ENCODE assay signal across 10 cellular contexts in genomic region chr11:122727101-122727929, GRCh38.
DNase-seq lines count a peak whose midpoint lies in the region; ATAC-seq, FAIRE-seq and TF ChIP-seq lines count a peak whose summit lies in the region.
"Had no signal": no experiment of that assay in that cellular context is flagged by ENCODE, and none has a peak within 500 bp of the region (broad histone marks: within the 10 kb centered on the region; RNA-seq: fewer than 3 reads in every experiment).

No MANE protein-coding gene starts in this region.

- peak overlapping the region; percentile 83 for H3K4me3 Mint-ChIP-seq in activated naive CD4-positive, alpha-beta T cell treated with anti-CD3 and anti-CD28 coated beads, Interleukin-2, amount 50 U/mL, for 24 hours
- H3K4me3 Mint-ChIP-seq in type B pancreatic cell, result no peak overlapping the region

- H3K4me2 ChIP-seq in parathyroid adenoma (ENCODE audit: low read length), result no peak overlapping the region

- peaks cover 3% of the 10 kb centered on the region for H3K36me3 Mint-ChIP-seq in activated naive CD4-positive, alpha-beta T cell treated with anti-CD3 and anti-CD28 coated beads, Interleukin-2, amount 50 U/mL, for 24 hours
- H3K36me3 Mint-ChIP-seq in type B pancreatic cell, result no peaks in the 10 kb centered on the region

- H3K27me3 ChIP-seq in left ventricle myocardium inferior (ENCODE audit: low read depth) (peaks cover 7% of the 10 kb centered on the region), parathyroid adenoma (ENCODE audit: control insufficient read depth, insufficient read depth, low read length) (no peaks in the 10 kb centered on the region), aorta (ENCODE audit: control insufficient read depth in 1 of 2, insufficient read depth in 2 of 2, low read length in 1 of 2) (no peaks in the 10 kb centered on the region)

- WGBS in aorta, 2 donors, result 46 to 53% methylated on average over 21 of the region's 21 CpGs

- H3K27ac Mint-ChIP-seq in activated naive CD4-positive, alpha-beta T cell treated with anti-CD3 and anti-CD28 coated beads, Interleukin-2, amount 50 U/mL, for 24 hours, result peak overlapping the region; percentile 97
- no peak overlapping the region for H3K27ac Mint-ChIP-seq in type B pancreatic cell

- H2AFZ ChIP-seq in parathyroid adenoma, result no peak overlapping the region

- intact Hi-C loops in left ventricle myocardium inferior (cut with micrococcal nuclease) (no loop called here), cardiac septum (cut with DNase I) (no loop called here), aorta (cut with DNase I) (no loop called here)

- TF ChIP-seq CTCF in left ventricle myocardium inferior (IDR thresholded peaks at IDR 0.05; ENCODE audit: borderline replicate concordance) (no peak), parathyroid adenoma (IDR thresholded peaks at IDR 0.05) (no peak), type B pancreatic cell (conservative IDR thresholded peaks at IDR 0.05) (no peak)

- H3K36me3 ChIP-seq in left ventricle myocardium inferior (no peaks in the 10 kb centered on the region), parathyroid adenoma (ENCODE audit: control insufficient read depth, insufficient read depth, low read length) (no peaks in the 10 kb centered on the region), aorta (ENCODE audit: control insufficient read depth in 1 of 2, insufficient read depth in 2 of 2, low read length in 1 of 2) (no peaks in the 10 kb centered on the region)

- H3K9me3 ChIP-seq in left ventricle myocardium inferior (replicated peaks) (no peaks in the 10 kb centered on the region), parathyroid adenoma (ENCODE audit: control insufficient read depth, low read length) (no peaks in the 10 kb centered on the region), aorta (ENCODE audit: control insufficient read depth, low read length) (no peaks in the 10 kb centered on the region)

- H3K4me3 ChIP-seq in left ventricle myocardium inferior (peak overlapping the region; percentile 38), parathyroid adenoma (ENCODE audit: low read depth, low read length) (no peak overlapping the region), aorta (ENCODE audit: low read length in 2 of 2) (no peak overlapping the region)
- H3K4me3 ChIP-seq: lung had no signal

- DNase-seq in left ventricle myocardium inferior (no peak), cardiac septum (ENCODE audit: low spot score) (no peak), type B pancreatic cell (ENCODE audit: extremely low spot score, unreplicated experiment) (no peak), aorta (no peak), RCC 7860 (ENCODE audit: low spot score) (no peak)

- H3K4me1 ChIP-seq in left ventricle myocardium inferior (peaks cover 25% of the 10 kb centered on the region), parathyroid adenoma (no peaks in the 10 kb centered on the region), aorta (ENCODE audit: control insufficient read depth in 1 of 2, insufficient read depth in 2 of 2, low read length in 2 of 2) (no peaks in the 10 kb centered on the region)

- no peaks in the 10 kb centered on the region for H3K27me3 Mint-ChIP-seq in activated naive CD4-positive, alpha-beta T cell treated with anti-CD3 and anti-CD28 coated beads, Interleukin-2, amount 50 U/mL, for 24 hours
- H3K27me3 Mint-ChIP-seq in type B pancreatic cell, result no peaks in the 10 kb centered on the region

- H3K27ac ChIP-seq in left ventricle myocardium inferior (replicated peaks) (peak overlapping the region; percentile 78), parathyroid adenoma (peak overlapping the region; percentile 56), aorta (ENCODE audit: low read depth in 1 of 2, low read length in 2 of 2) (no peak overlapping the region)

- no peak for FAIRE-seq in RCC 7860 (lab: Jason Lieb, UNC)
- FAIRE-seq: TTC549 had no signal

- H3K79me2 ChIP-seq in parathyroid adenoma, result no peaks in the 10 kb centered on the region

- no peaks in the 10 kb centered on the region for H3K9me3 Mint-ChIP-seq in activated naive CD4-positive, alpha-beta T cell treated with anti-CD3 and anti-CD28 coated beads, Interleukin-2, amount 50 U/mL, for 24 hours
- peaks cover 5% of the 10 kb centered on the region for H3K9me3 Mint-ChIP-seq in type B pancreatic cell

- peak; percentile 71 for ATAC-seq in HG03439 (IDR thresholded peaks at IDR 0.05; ENCODE audit: unreplicated experiment)
- ATAC-seq in aorta (ENCODE audit: low FRiP score), result no peak

- peaks cover 74% of the 10 kb centered on the region for H3K4me1 Mint-ChIP-seq in activated naive CD4-positive, alpha-beta T cell treated with anti-CD3 and anti-CD28 coated beads, Interleukin-2, amount 50 U/mL, for 24 hours
- peaks cover 33% of the 10 kb centered on the region for H3K4me1 Mint-ChIP-seq in type B pancreatic cell (ENCODE audit: unreplicated experiment)

- H3K9ac ChIP-seq in parathyroid adenoma, result no peak overlapping the region

Comparison
In these comparisons a context has a peak if more than half of its experiments do, and no peak if none do; other contexts are left out.
1. H3K27ac ChIP-seq: peak in left ventricle myocardium inferior (single experiment) and parathyroid adenoma (single experiment); none in aorta (0 of 2).